ENCODE assay signal across 29 cellular contexts in genomic region chr2:173513117-173513516, GRCh38.
"Had no signal": no experiment of that assay in that cellular context is flagged by ENCODE, and none has a peak within 500 bp of the region (broad histone marks: within the 10 kb centered on the region; RNA-seq: fewer than 3 reads in every experiment).

No MANE protein-coding gene starts in this region.

- DNase-seq: hippocampal formation; kidney glomerular epithelial cell; left cardiac atrium; left ventricle myocardium superior; lower lobe of right lung; mammary epithelial cell; mesenchymal stem cell; naive B cell; natural killer cell; nephron progenitor cell; nucleus accumbens; pancreas; posterior cingulate gyrus; retina; right cardiac atrium; stimulated activated CD4-positive, alpha-beta T cell treated with anti-CD3 and anti-CD28 coated beads, Interleukin-12 subunit alpha, Interleukin-12 subunit beta, amount 100 ng/mL, for 4 hours; stimulated activated CD4-positive, alpha-beta T cell treated with anti-CD3 and anti-CD28 coated beads, Interleukin-15, amount 100 ng/mL, for 24 hours; stimulated activated CD4-positive, alpha-beta T cell treated with anti-CD3 and anti-CD28 coated beads, Interleukin-2, amount 100 ng/mL, for 24 hours; stimulated activated CD4-positive, alpha-beta T cell treated with anti-CD3 and anti-CD28 coated beads, Interleukin-4, amount 100 ng/mL, for 1 hour; stimulated activated naive B cell treated with anti-CD40 and anti-IgM and Interleukin-4, amounts not matched to agents 10 μg/mL and 1 μg/mL and 100 μg/mL, for 72 hours; tibial artery; uterus had no signal

- H3K9me3 ChIP-seq: lower lobe of right lung, pancreas, prostate gland, thoracic aorta, tibial artery, uterus had no signal

- H3K27me3 ChIP-seq: pancreas, suprapubic skin, uterus had no signal

- H3K4me1 ChIP-seq: lower lobe of right lung, pancreas, prostate gland, suprapubic skin, tibial artery, uterus had no signal

- H3K27ac ChIP-seq: lower lobe of right lung, pancreas, prostate gland, skin epidermis, suprapubic skin, thoracic aorta, tibial artery, uterus had no signal

- FAIRE-seq: keratinocyte, pancreas had no signal

- ATAC-seq: left cardiac atrium; left lobe of liver; left ventricle myocardium superior; lower lobe of right lung; natural killer cell; pancreas; right cardiac atrium; sciatic nerve; stimulated activated naive B cell treated with anti-CD40 and anti-IgM and Interleukin-4, amounts not matched to agents 10 μg/mL and 1 μg/mL and 100 μg/mL, for 72 hours had no signal

- H3K4me3 ChIP-seq: lower lobe of right lung, pancreas, prostate gland, skin epidermis, suprapubic skin, thoracic aorta, tibial artery, uterus had no signal

- H3K36me3 ChIP-seq: lower lobe of right lung, pancreas, prostate gland, suprapubic skin, thoracic aorta, tibial artery, uterus had no signal
